In the genomic region with DNA sequence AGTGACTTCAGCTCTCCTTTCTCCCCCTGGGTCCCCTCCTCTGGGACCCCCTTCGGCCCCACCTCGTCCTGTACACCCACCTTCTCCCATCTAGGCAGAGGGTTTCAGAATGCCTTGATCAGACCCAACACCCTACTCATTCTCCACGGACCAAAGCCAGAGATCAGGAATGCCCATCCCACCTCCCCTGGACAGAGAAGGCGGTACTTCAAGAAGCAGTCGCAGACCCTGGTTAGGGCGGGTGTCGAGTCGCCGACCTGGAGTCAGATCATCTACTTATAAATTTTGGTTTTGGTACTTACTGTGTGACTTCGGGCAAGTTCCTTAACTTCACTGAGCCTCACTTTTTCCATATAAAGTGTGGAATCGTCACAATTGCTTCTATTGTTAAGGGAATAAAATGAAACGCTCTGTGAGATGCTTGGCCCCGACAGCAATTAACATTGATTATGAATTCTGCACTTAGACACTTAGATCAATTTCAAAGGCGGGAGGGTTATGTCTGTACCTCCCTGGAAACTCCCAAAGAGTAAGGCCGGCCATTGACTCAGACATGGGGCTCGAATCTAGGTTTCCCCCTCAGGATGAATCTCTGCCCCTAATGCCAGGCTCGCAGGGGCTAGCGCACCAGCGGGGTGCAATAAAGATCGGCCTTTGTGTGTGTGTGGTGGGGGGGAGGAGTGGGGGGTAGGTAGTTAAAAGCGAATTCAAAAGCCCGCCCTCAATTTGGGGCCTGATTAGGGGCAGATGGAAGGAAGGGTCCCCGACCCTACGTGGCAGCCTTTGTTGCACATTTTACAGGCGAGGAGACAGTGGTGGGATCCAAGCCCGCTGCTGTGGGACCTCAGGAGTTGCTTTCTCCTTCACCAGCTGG, we compare ENCODE assay signal across 1 cellular context.
A peak's percentile ranks its signal among the peaks of the same experiment; 100 is the strongest.
TF ChIP-seq lines count a peak whose summit lies in the region.

No MANE protein-coding gene starts in this region.

TF ChIP-seq in GM23338, 12 proteins besides CTCF, POLR2A, EP300 and RAD21 (continued from another document):
- TF ChIP-seq ZNF462 (CRISPR knock-in tag; IDR thresholded peaks at IDR 0.05) (no peak), ZNF331 (CRISPR knock-in tag; IDR thresholded peaks at IDR 0.05; ENCODE audit: low read depth) (no peak), EZH2 (IDR thresholded peaks at IDR 0.05; ENCODE audit: low read depth, unreplicated experiment) (peak; percentile 97), REST (IDR thresholded peaks at IDR 0.05; ENCODE audit: unreplicated experiment) (no peak)
